In genomic region chr16:88050952-88051660, GRCh38 we compare ENCODE assay signal across 15 cellular contexts.
DNase-seq lines count a peak whose midpoint lies in the region; ATAC-seq and TF ChIP-seq lines count a peak whose summit lies in the region.
"Had no signal": no experiment of that assay in that cellular context is flagged by ENCODE, and none has a peak within 500 bp of the region (broad histone marks: within the 10 kb centered on the region; RNA-seq: fewer than 3 reads in every experiment).

No MANE protein-coding gene starts in this region.

- H3K36me3 Mint-ChIP-seq in glutamatergic neuron (ENCODE audit: unreplicated experiment) (peaks cover 12% of the 10 kb centered on the region), progenitor cell of endocrine pancreas (ENCODE audit: insufficient read depth) (peaks cover 24% of the 10 kb centered on the region)

- H3K4me3 ChIP-seq in heart right ventricle: no peak overlapping the region
- H3K4me3 ChIP-seq: GM23338 had no signal

- no peak for TF ChIP-seq CTCF in heart right ventricle (IDR thresholded peaks at IDR 0.05)
- TF ChIP-seq CTCF in glutamatergic neuron (IDR thresholded peaks at IDR 0.05; ENCODE audit: partially characterized antibody, unreplicated experiment): no peak
- no peak for TF ChIP-seq CTCF in progenitor cell of endocrine pancreas (IDR thresholded peaks at IDR 0.05; ENCODE audit: unreplicated experiment)

- no peak overlapping the region for H3K4me3 Mint-ChIP-seq in glutamatergic neuron (ENCODE audit: unreplicated experiment)
- no peak overlapping the region for H3K4me3 Mint-ChIP-seq in progenitor cell of endocrine pancreas (ENCODE audit: low read depth)
- H3K4me3 Mint-ChIP-seq: CD4-positive, alpha-beta T cell; GM23338; IgD-negative memory B cell had no signal

- H3K27ac ChIP-seq in heart right ventricle: no peak overlapping the region
- no peak overlapping the region for H3K27ac ChIP-seq in substantia nigra (ENCODE audit: low read depth, low read length, poor library complexity, severe bottlenecking)

- no peak overlapping the region for H3K27ac Mint-ChIP-seq in glutamatergic neuron (ENCODE audit: unreplicated experiment)
- H3K27ac Mint-ChIP-seq in progenitor cell of endocrine pancreas: no peak overlapping the region
- H3K27ac Mint-ChIP-seq: CD4-positive, alpha-beta T cell; GM23338 had no signal

- H3K27me3 ChIP-seq in heart right ventricle: no peaks in the 10 kb centered on the region

- no peaks in the 10 kb centered on the region for H3K4me1 Mint-ChIP-seq in glutamatergic neuron (ENCODE audit: low read depth, unreplicated experiment)
- no peaks in the 10 kb centered on the region for H3K4me1 Mint-ChIP-seq in progenitor cell of endocrine pancreas (ENCODE audit: low read depth)

- H3K9me3 Mint-ChIP-seq in glutamatergic neuron (ENCODE audit: unreplicated experiment) (no peaks in the 10 kb centered on the region), progenitor cell of endocrine pancreas (ENCODE audit: low read depth) (no peaks in the 10 kb centered on the region)
- H3K9me3 Mint-ChIP-seq: CD4-positive, alpha-beta T cell; GM23338 had no signal

- intact Hi-C loops in left ventricle myocardium superior (cut with micrococcal nuclease) (no loop called here), heart right ventricle (cut with DNase I) (no loop called here), posterior vena cava (cut with DNase I) (no loop called here)

- H3K27me3 Mint-ChIP-seq in glutamatergic neuron (ENCODE audit: unreplicated experiment) (peaks cover 1% of the 10 kb centered on the region), progenitor cell of endocrine pancreas (no peaks in the 10 kb centered on the region)
- H3K27me3 Mint-ChIP-seq: CD4-positive, alpha-beta T cell; IgD-negative memory B cell had no signal

- H3K36me3 ChIP-seq in heart right ventricle: peaks cover 0 to 67% (median 9%) of the 10 kb centered on the region in 9 donors

- peak; percentile 24 for DNase-seq in left ventricle myocardium superior
- no peak for DNase-seq in heart right ventricle
- peak; percentile 9 for DNase-seq in glutamatergic neuron
- DNase-seq in posterior vena cava (ENCODE audit: low spot score): peak; percentile 76
- DNase-seq in NOMO-1 treated with dmso at 0.1 percent for 144 hours (lab: John Stamatoyannopoulos, UW; ENCODE audit: unreplicated experiment): no peak
- DNase-seq in progenitor cell of endocrine pancreas (ENCODE audit: low spot score, unreplicated experiment): no peak
- DNase-seq in substantia nigra (lab: John Stamatoyannopoulos, UW): no peak
- DNase-seq: ACHN; C1 segment of cervical spinal cord; CD4-positive, alpha-beta T cell; DMS153; EL; H7 had no signal

- H3K4me1 ChIP-seq in heart right ventricle: no peaks in the 10 kb centered on the region

- 95 to 97% methylated on average over 22 of the region's 22 CpGs for WGBS in heart right ventricle, 2 donors

- ATAC-seq in left ventricle myocardium superior (no peak), heart right ventricle (no peak)
- ATAC-seq: GM23338 had no signal

- no peaks in the 10 kb centered on the region for H3K9me3 ChIP-seq in heart right ventricle

Comparison
In these comparisons a context has a peak if more than half of its experiments do, and no peak if none do; other contexts are left out.
1. DNase-seq: peak in left ventricle myocardium superior (single experiment), glutamatergic neuron (single experiment) and posterior vena cava (single experiment); none in heart right ventricle (0 of 2), NOMO-1 treated with dmso at 0.1 percent for 144 hours (single experiment), progenitor cell of endocrine pancreas (single experiment) and substantia nigra (0 of 49).